8 cellular contexts compared by ENCODE assay signal in genomic region chr16:84277244-84277823, GRCh38. TPM values are rescaled to one million over a fixed set of nuclear protein-coding genes. Genes with fewer than 3 reads are reported as not detected.
A peak's percentile ranks its signal among the peaks of the same experiment; 100 is the strongest.
DNase-seq lines count a peak whose midpoint lies in the region; ATAC-seq and TF ChIP-seq lines count a peak whose summit lies in the region.

No MANE protein-coding gene starts in this region.

- no peaks in the 10 kb centered on the region for H3K36me3 ChIP-seq in liver (ENCODE audit: control insufficient read depth in 4 of 4, insufficient read depth in 3 of 4, low read depth in 1 of 4, low read length in 3 of 4)

- WGBS in liver: 31% methylated on average over 10 of the region's 10 CpGs

- H3K27me3 Mint-ChIP-seq in central memory CD8-positive, alpha-beta T cell: peaks cover 31% of the 10 kb centered on the region

- H3K27me3 ChIP-seq in liver (ENCODE audit: control insufficient read depth in 4 of 4, insufficient read depth in 4 of 4, low read length in 3 of 4): no peaks in the 10 kb centered on the region

- no peak overlapping the region for H3K27ac Mint-ChIP-seq in central memory CD8-positive, alpha-beta T cell (ENCODE audit: low read depth)

- H3K27ac ChIP-seq in liver (ENCODE audit: low read depth in 1 of 2, low read length in 2 of 2): no peak overlapping the region

- no peaks in the 10 kb centered on the region for H3K9me3 ChIP-seq in liver (ENCODE audit: control insufficient read depth in 4 of 4, low read length in 3 of 4)

- no peaks in the 10 kb centered on the region for H3K4me1 ChIP-seq in liver (ENCODE audit: control insufficient read depth in 4 of 4, insufficient read depth in 4 of 4, low read length in 3 of 4)

- no peak overlapping the region for H3K9ac ChIP-seq in liver (ENCODE audit: low read depth in 1 of 2, low read length in 2 of 2)

- peak; percentile 72 for TF ChIP-seq CTCF in liver (IDR thresholded peaks at IDR 0.05; ENCODE audit: low read depth, low read length, missing input control)

- TF ChIP-seq RAD21 in liver (IDR thresholded peaks at IDR 0.05): peak; percentile 72 to 83

- no peak overlapping the region for H3K4me3 ChIP-seq in liver (ENCODE audit: low read depth in 1 of 3, low read length in 3 of 3)

- H3K36me3 Mint-ChIP-seq in central memory CD8-positive, alpha-beta T cell (ENCODE audit: insufficient read depth): no peaks in the 10 kb centered on the region

- no peak overlapping the region for H3K4me3 Mint-ChIP-seq in central memory CD8-positive, alpha-beta T cell

- DNase-seq in NCI-H2081 (lab: John Stamatoyannopoulos, UW): peak; percentile 26 to 39
- no peak for DNase-seq in NCI-H2081 treated with DMSO at 0.1 percent for 48 hours (lab: John Stamatoyannopoulos, UW)
- peak; percentile 17 for DNase-seq in NCI-H1105 treated with DMSO at 0.1 percent for 48 hours (lab: John Stamatoyannopoulos, UW)
- peak; percentile 60 to 71 for DNase-seq in activated CD4-positive, alpha-beta T cell treated with anti-CD3 and anti-CD28 coated beads for 24 hours (ENCODE audit: low read depth in 2 of 2)
- DNase-seq in central memory CD8-positive, alpha-beta T cell (ENCODE audit: low spot score in 2 of 2): peak; percentile 33 to 53
- DNase-seq in stimulated activated CD4-positive, alpha-beta T cell treated with anti-CD3 and anti-CD28 coated beads, TNF-alpha, amount 100 ng/mL, for 48 hours (ENCODE audit: low read depth in 3 of 3): peak; percentile 38 to 79 (median 65)

- no peaks in the 10 kb centered on the region for H3K4me1 Mint-ChIP-seq in central memory CD8-positive, alpha-beta T cell

- no peaks in the 10 kb centered on the region for H3K9me3 Mint-ChIP-seq in central memory CD8-positive, alpha-beta T cell

- no peak for ATAC-seq in central memory CD8-positive, alpha-beta T cell (replicated peaks; ENCODE audit: extremely low read depth, poor library complexity, severe bottlenecking)
- no peak for ATAC-seq in HG02852 (IDR thresholded peaks at IDR 0.05; ENCODE audit: unreplicated experiment)

TF ChIP-seq in liver, 16 proteins besides CTCF, POLR2A, EP300 and RAD21:
- TF ChIP-seq SP1 (IDR thresholded peaks at IDR 0.05) (no peak), NR2F2 (IDR thresholded peaks at IDR 0.05) (no peak), RXRA (IDR thresholded peaks at IDR 0.05) (no peak), HNF4G (IDR thresholded peaks at IDR 0.05) (no peak), JUND (IDR thresholded peaks at IDR 0.05) (no peak), FOXA2 (IDR thresholded peaks at IDR 0.05) (no peak), TAF1 (conservative IDR thresholded peaks at IDR 0.05) (no peak), FOXA1 (IDR thresholded peaks at IDR 0.05) (no peak), EGR1 (IDR thresholded peaks at IDR 0.05; ENCODE audit: low read depth in 2 of 2) (no peak), GABPA (IDR thresholded peaks at IDR 0.05 in 1 of 2, conservative IDR thresholded peaks at IDR 0.05 in 1 of 2) (no peak), MAX (IDR thresholded peaks at IDR 0.05) (no peak), HNF4A (conservative IDR thresholded peaks at IDR 0.05) (no peak), YY1 (IDR thresholded peaks at IDR 0.05) (no peak), ZBTB33 (IDR thresholded peaks at IDR 0.05) (no peak)
- TF ChIP-seq, protein P1, sequence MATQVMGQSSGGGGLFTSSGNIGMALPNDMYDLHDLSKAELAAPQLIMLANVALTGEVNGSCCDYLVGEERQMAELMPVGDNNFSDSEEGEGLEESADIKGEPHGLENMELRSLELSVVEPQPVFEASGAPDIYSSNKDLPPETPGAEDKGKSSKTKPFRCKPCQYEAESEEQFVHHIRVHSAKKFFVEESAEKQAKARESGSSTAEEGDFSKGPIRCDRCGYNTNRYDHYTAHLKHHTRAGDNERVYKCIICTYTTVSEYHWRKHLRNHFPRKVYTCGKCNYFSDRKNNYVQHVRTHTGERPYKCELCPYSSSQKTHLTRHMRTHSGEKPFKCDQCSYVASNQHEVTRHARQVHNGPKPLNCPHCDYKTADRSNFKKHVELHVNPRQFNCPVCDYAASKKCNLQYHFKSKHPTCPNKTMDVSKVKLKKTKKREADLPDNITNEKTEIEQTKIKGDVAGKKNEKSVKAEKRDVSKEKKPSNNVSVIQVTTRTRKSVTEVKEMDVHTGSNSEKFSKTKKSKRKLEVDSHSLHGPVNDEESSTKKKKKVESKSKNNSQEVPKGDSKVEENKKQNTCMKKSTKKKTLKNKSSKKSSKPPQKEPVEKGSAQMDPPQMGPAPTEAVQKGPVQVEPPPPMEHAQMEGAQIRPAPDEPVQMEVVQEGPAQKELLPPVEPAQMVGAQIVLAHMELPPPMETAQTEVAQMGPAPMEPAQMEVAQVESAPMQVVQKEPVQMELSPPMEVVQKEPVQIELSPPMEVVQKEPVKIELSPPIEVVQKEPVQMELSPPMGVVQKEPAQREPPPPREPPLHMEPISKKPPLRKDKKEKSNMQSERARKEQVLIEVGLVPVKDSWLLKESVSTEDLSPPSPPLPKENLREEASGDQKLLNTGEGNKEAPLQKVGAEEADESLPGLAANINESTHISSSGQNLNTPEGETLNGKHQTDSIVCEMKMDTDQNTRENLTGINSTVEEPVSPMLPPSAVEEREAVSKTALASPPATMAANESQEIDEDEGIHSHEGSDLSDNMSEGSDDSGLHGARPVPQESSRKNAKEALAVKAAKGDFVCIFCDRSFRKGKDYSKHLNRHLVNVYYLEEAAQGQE (IDR thresholded peaks at IDR 0.05): no peak
- TF ChIP-seq, protein P2, sequence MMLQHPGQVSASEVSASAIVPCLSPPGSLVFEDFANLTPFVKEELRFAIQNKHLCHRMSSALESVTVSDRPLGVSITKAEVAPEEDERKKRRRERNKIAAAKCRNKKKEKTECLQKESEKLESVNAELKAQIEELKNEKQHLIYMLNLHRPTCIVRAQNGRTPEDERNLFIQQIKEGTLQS (IDR thresholded peaks at IDR 0.05): no peak

RNA-seq across cellular contexts. Expression of gene WFDC1, which starts 17.3 kb away (rescaled TPM):
- 1 to 10 TPM; 1.5 to 4.2 TPM for total RNA-seq in liver
- polyA plus RNA-seq in liver: 1 to 10 TPM; 1.0 to 5.2 TPM

RNA-seq across cellular contexts. Expression of gene KCNG4, which starts 37.5 kb away (rescaled TPM):
- not detected for total RNA-seq in liver
- polyA plus RNA-seq in liver: not detected
